Comparison of ENCODE assay signal across 31 cellular contexts in genomic region chr3:101128786-101129185, GRCh38.
DNase-seq lines count a peak whose midpoint lies in the region; TF ChIP-seq lines count a peak whose summit lies in the region.
"Had no signal": no experiment of that assay in that cellular context is flagged by ENCODE, and none has a peak within 500 bp of the region (broad histone marks: within the 10 kb centered on the region; RNA-seq: fewer than 3 reads in every experiment).

No MANE protein-coding gene starts in this region.

- H4K91ac ChIP-seq in mesenchymal stem cell (ENCODE audit: low read length), result no peak overlapping the region

- no peaks in the 10 kb centered on the region for H3K36me3 ChIP-seq in mesenchymal stem cell (ENCODE audit: control insufficient read depth in 1 of 2, insufficient read depth in 2 of 2, low read depth in 1 of 2, low read length in 2 of 2)
- no peaks in the 10 kb centered on the region for H3K36me3 ChIP-seq in left ventricle myocardium inferior
- H3K36me3 ChIP-seq: spleen, thoracic aorta had no signal

- H2AK5ac ChIP-seq in mesenchymal stem cell (ENCODE audit: low read length, severe bottlenecking), result no peak overlapping the region

- H4K8ac ChIP-seq in mesenchymal stem cell (ENCODE audit: low read length), result no peak overlapping the region

- POLR2A ChIA-PET in RWPE1 (lab: Yijun Ruan, JAX; ENCODE audit: low non-redundant PET), result no interaction called here

- no peak overlapping the region for H3K14ac ChIP-seq in mesenchymal stem cell (ENCODE audit: low read length in 2 of 2)

- H3K27ac ChIP-seq in RWPE1 (no peak overlapping the region), mesenchymal stem cell (ENCODE audit: low read length, poor library complexity, severe bottlenecking) (no peak overlapping the region), left ventricle myocardium inferior (replicated peaks) (no peak overlapping the region)
- H3K27ac ChIP-seq: dorsolateral prefrontal cortex, hepatocyte, KMS-11, SK-N-MC, spleen, thoracic aorta had no signal

- no peaks in the 10 kb centered on the region for H3K4me1 ChIP-seq in mesenchymal stem cell (ENCODE audit: control insufficient read depth, insufficient read depth, low read depth, low read length)
- no peaks in the 10 kb centered on the region for H3K4me1 ChIP-seq in left ventricle myocardium inferior

- no peak overlapping the region for H2BK15ac ChIP-seq in mesenchymal stem cell (ENCODE audit: low read depth, poor library complexity, severe bottlenecking)

- H3K4ac ChIP-seq in mesenchymal stem cell (ENCODE audit: low read depth in 1 of 2, low read length in 2 of 2), result no peak overlapping the region

- H3K18ac ChIP-seq in mesenchymal stem cell (ENCODE audit: low read depth in 1 of 2, low read length in 2 of 2), result no peak overlapping the region

- no peak overlapping the region for H2BK5ac ChIP-seq in mesenchymal stem cell (ENCODE audit: low read depth, low read length, poor library complexity, severe bottlenecking)

- H2BK12ac ChIP-seq in mesenchymal stem cell (ENCODE audit: low read length in 2 of 2), result no peak overlapping the region

- CTCF ChIA-PET in RWPE1 (lab: Yijun Ruan, JAX), result no interaction called here

- H3K9ac ChIP-seq in mesenchymal stem cell (ENCODE audit: low read length), result no peak overlapping the region
- H3K9ac ChIP-seq: KMS-11 had no signal

- DNase-seq in ELR (ENCODE audit: low read depth) (peak; percentile 32), RWPE1 (ENCODE audit: low spot score) (peak; percentile 48), dermis microvascular lymphatic vessel endothelial cell (ENCODE audit: low read depth in 2 of 2) (peak; percentile 96 to 98), mucosa of gallbladder (ENCODE audit: low spot score) (peak; percentile 75), mesenchymal stem cell (no peak), NCI-H146 (lab: John Stamatoyannopoulos, UW) (no peak), left ventricle myocardium inferior (no peak), COLO668 (lab: John Stamatoyannopoulos, UW; ENCODE audit: unreplicated experiment) (no peak)
- DNase-seq: activated CD4-positive, alpha-beta T cell treated with anti-CD3 and anti-CD28 coated beads, Interleukin-2, amount 50 U/mL, for 4 hours; activated CD8-positive, alpha-beta memory T cell treated with anti-CD3 and anti-CD28 coated beads, Interleukin-2, amount 10 ng/mL, durations not matched to agents 7 days and 5 days; activated naive CD4-positive, alpha-beta T cell treated with Interleukin-2 at 50 U/mL for 16 hours; activated T-cell treated with anti-CD3 and anti-CD28 coated beads, Interleukin-2, amount 50 U/mL, for 72 hours; CD8-positive, alpha-beta memory T cell; cerebellar nuclear complex; dorsolateral prefrontal cortex; H7; left colon; mesendoderm; NCI-H1436; NCI-H2107; NCI-H748 treated with DMSO at 0.1 percent for 48 hours; posterior cingulate gyrus; right cardiac atrium; spleen; stimulated activated CD4-positive, alpha-beta T cell treated with anti-CD3 and anti-CD28 coated beads, Interleukin-2, amount 100 ng/mL, for 24 hours; stimulated activated naive CD8-positive, alpha-beta T cell treated with anti-CD3 and anti-CD28 coated beads, Interleukin-15, Interleukin-2, amounts not matched to agents 100 U/mL and 50 U/mL, for 24 hours; T-helper 17 cell had no signal

- H2BK120ac ChIP-seq in mesenchymal stem cell (ENCODE audit: low read depth, low read length), result no peak overlapping the region

- no peak overlapping the region for H2AFZ ChIP-seq in mesenchymal stem cell (ENCODE audit: low read depth, low read length)
- H2AFZ ChIP-seq: hepatocyte had no signal

- H3K23ac ChIP-seq in mesenchymal stem cell (ENCODE audit: low read length in 2 of 2), result no peak overlapping the region

- H3K27me3 ChIP-seq in mesenchymal stem cell (ENCODE audit: control insufficient read depth in 1 of 2, insufficient read depth in 1 of 2, low read length in 2 of 2) (no peaks in the 10 kb centered on the region), left ventricle myocardium inferior (ENCODE audit: low read depth) (no peaks in the 10 kb centered on the region)
- H3K27me3 ChIP-seq: hepatocyte had no signal

- H3K4me2 ChIP-seq in mesenchymal stem cell (ENCODE audit: low read length, poor library complexity, severe bottlenecking), result no peak overlapping the region
- H3K4me2 ChIP-seq: hepatocyte, KMS-11 had no signal

- H3K79me1 ChIP-seq in mesenchymal stem cell (replicated peaks; ENCODE audit: low read length, poor library complexity, severe bottlenecking), result no peaks in the 10 kb centered on the region

- TF ChIP-seq CTCF in RWPE1 (conservative IDR thresholded peaks at IDR 0.05; ENCODE audit: low read depth), result no peak
- TF ChIP-seq CTCF in left ventricle myocardium inferior (IDR thresholded peaks at IDR 0.05; ENCODE audit: borderline replicate concordance), result no peak

- WGBS in mesenchymal stem cell, result 76% methylated on average over 8 of the region's 9 CpGs

- no peaks in the 10 kb centered on the region for H3K9me3 ChIP-seq in mesenchymal stem cell (ENCODE audit: control insufficient read depth, low read length)
- H3K9me3 ChIP-seq in left ventricle myocardium inferior (replicated peaks), result no peaks in the 10 kb centered on the region
- H3K9me3 ChIP-seq: thoracic aorta had no signal

- H3K4me3 ChIP-seq in mesenchymal stem cell (ENCODE audit: insufficient read depth in 1 of 2, low read depth in 1 of 2, low read length in 2 of 2) (no peak overlapping the region), left ventricle myocardium inferior (no peak overlapping the region)
- H3K4me3 ChIP-seq: dorsolateral prefrontal cortex, hepatocyte, SK-N-MC, spleen, thoracic aorta had no signal

- intact Hi-C loops in left ventricle myocardium inferior (cut with micrococcal nuclease), result no loop called here

Comparison
In these comparisons a context has a peak if more than half of its experiments do, and no peak if none do; other contexts are left out.
1. DNase-seq: peak in ELR (single experiment), RWPE1 (single experiment), dermis microvascular lymphatic vessel endothelial cell (2 of 2) and mucosa of gallbladder (single experiment); none in mesenchymal stem cell (single experiment), NCI-H146 (single experiment), left ventricle myocardium inferior (single experiment) and COLO668 (single experiment).